In the genomic region with DNA sequence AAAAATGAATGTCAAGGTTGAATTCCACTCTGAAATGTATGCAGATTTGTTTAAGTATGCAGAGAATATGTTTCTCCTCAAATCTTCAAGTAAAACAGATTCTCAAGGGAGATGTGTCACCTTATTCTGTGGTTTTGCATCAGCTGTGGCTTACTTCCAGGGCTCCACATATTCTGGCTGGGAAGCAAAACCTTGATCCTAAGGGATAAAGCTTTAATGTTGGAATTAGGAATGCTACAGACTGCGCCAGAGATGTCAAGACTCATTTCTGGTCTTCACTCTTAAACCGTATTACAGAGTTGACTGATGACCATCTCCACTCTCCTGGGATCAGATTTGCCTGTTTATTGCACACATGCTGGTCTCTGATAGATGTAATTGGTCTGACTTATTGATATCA, we compare ENCODE assay signal across 21 cellular contexts.
A peak's percentile ranks its signal among the peaks of the same experiment; 100 is the strongest.
DNase-seq lines count a peak whose midpoint lies in the region; ATAC-seq and TF ChIP-seq lines count a peak whose summit lies in the region.
"Had no signal": no experiment of that assay in that cellular context is flagged by ENCODE, and none has a peak within 500 bp of the region (broad histone marks: within the 10 kb centered on the region; RNA-seq: fewer than 3 reads in every experiment).

No MANE protein-coding gene starts in this region.

- no peaks in the 10 kb centered on the region for H3K9me3 ChIP-seq in SK-N-SH
- H3K9me3 ChIP-seq in fibroblast of lung (ENCODE audit: control insufficient read depth, insufficient read depth, low read depth, low read length) = no peaks in the 10 kb centered on the region
- peaks cover 0 to under 1% of the 10 kb centered on the region in 2 donors for H3K9me3 ChIP-seq in right atrium auricular region
- H3K9me3 ChIP-seq: SJCRH30 had no signal

- H2AFZ ChIP-seq in SK-N-SH (ENCODE audit: low read depth) (peak overlapping the region; percentile 31; the same call in 1 of the 2 replicates), fibroblast of lung (ENCODE audit: low read length) (no peak overlapping the region)
- H2AFZ ChIP-seq: GM23338 had no signal

- H3K4me2 ChIP-seq in SK-N-SH (peak overlapping the region; percentile 50; the same call in 1 of the 2 replicates), fibroblast of lung (ENCODE audit: extremely low read depth, insufficient read depth, low read length) (peak overlapping the region; percentile 35)
- H3K4me2 ChIP-seq: GM23338 had no signal

- POLR2A ChIA-PET in SK-N-SH (lab: Yijun Ruan, JAX) = no interaction called here

- peaks cover 8% of the 10 kb centered on the region for H3F3A ChIP-seq in SK-N-SH (replicated peaks; ENCODE audit: insufficient read depth)

- TF ChIP-seq RAD21 in SK-N-SH (IDR thresholded peaks at IDR 0.05; ENCODE audit: low read length) = no peak

- TF ChIP-seq EP300 in SK-N-SH (IDR thresholded peaks at IDR 0.05; ENCODE audit: borderline replicate concordance in 1 of 2, low read depth in 1 of 2, low read length in 1 of 2) = peak in 1 of 2 experiments; percentile 97; a peak in 2 of 4 replicates

- H4K20me1 ChIP-seq in SK-N-SH (ENCODE audit: insufficient read depth) = no peaks in the 10 kb centered on the region
- no peaks in the 10 kb centered on the region for H4K20me1 ChIP-seq in fibroblast of lung (ENCODE audit: control insufficient read depth, extremely low read depth, insufficient read depth, low read length)

- peak overlapping the region; percentile 71 to 82; a peak in 3 of 4 replicates for H3K27ac ChIP-seq in SK-N-SH (ENCODE audit: low read depth in 2 of 2, low read length in 1 of 2)
- peak overlapping the region; percentile 34 for H3K27ac ChIP-seq in fibroblast of lung (ENCODE audit: insufficient read depth, low read length)
- no peak overlapping the region for H3K27ac ChIP-seq in right atrium auricular region
- H3K27ac ChIP-seq: SJCRH30 had no signal

- WGBS in SK-N-SH (ENCODE audit: low lambda C conversion rate) = 13% methylated on average over 2 of the region's 2 CpGs

- no peak for TF ChIP-seq CTCF in SK-N-SH (IDR thresholded peaks at IDR 0.05)
- TF ChIP-seq CTCF in fibroblast of lung (conservative IDR thresholded peaks at IDR 0.05 in 1 of 2, IDR thresholded peaks at IDR 0.05 in 1 of 2; ENCODE audit: low read depth in 1 of 2, low read length in 2 of 2) = no peak
- no peak for TF ChIP-seq CTCF in right atrium auricular region (IDR thresholded peaks at IDR 0.05)

- H3K79me2 ChIP-seq in SK-N-SH (ENCODE audit: insufficient read depth) = no peaks in the 10 kb centered on the region
- H3K79me2 ChIP-seq in fibroblast of lung (ENCODE audit: control insufficient read depth, insufficient read depth, low read length) = no peaks in the 10 kb centered on the region

- H3K4me1 ChIP-seq in SK-N-SH (ENCODE audit: control insufficient read depth in 1 of 2, insufficient read depth in 2 of 2, low read depth in 1 of 2, low read length in 1 of 2) (no peaks in the 10 kb centered on the region), fibroblast of lung (ENCODE audit: control insufficient read depth, extremely low read depth, insufficient read depth, low read length) (peaks cover 6% of the 10 kb centered on the region), right atrium auricular region (no peaks in the 10 kb centered on the region)
- H3K4me1 ChIP-seq: SJCRH30 had no signal

- H3K9me2 ChIP-seq in SK-N-SH = no peaks in the 10 kb centered on the region

- H3K36me3 ChIP-seq in SK-N-SH (replicated peaks in 1 of 2; ENCODE audit: control insufficient read depth in 1 of 2, insufficient read depth in 2 of 2, low read length in 1 of 2) (no peaks in the 10 kb centered on the region), fibroblast of lung (ENCODE audit: control insufficient read depth, insufficient read depth, low read length) (no peaks in the 10 kb centered on the region), right atrium auricular region (no peaks in the 10 kb centered on the region)
- H3K36me3 ChIP-seq: SJCRH30 had no signal

- ATAC-seq in GM21423 (IDR thresholded peaks at IDR 0.05; ENCODE audit: unreplicated experiment) (no peak), HG03135 (IDR thresholded peaks at IDR 0.05; ENCODE audit: unreplicated experiment) (no peak)
- ATAC-seq: activated CD8-positive, alpha-beta T cell treated with anti-CD3 and anti-CD28 coated beads, Interleukin-2, amount 10 ng/mL, durations not matched to agents 7 days and 5 days; GM23338; left colon; stimulated activated memory B cell treated with anti-CD40 and anti-IgM and Interleukin-4, amounts not matched to agents 10 μg/mL and 1 μg/mL and 100 μg/mL, for 72 hours had no signal

- H3K27me3 ChIP-seq in SK-N-SH (ENCODE audit: insufficient read depth) (no peaks in the 10 kb centered on the region), fibroblast of lung (ENCODE audit: control insufficient read depth, insufficient read depth, low read length) (no peaks in the 10 kb centered on the region), right atrium auricular region (no peaks in the 10 kb centered on the region)
- H3K27me3 ChIP-seq: SJCRH30 had no signal

- CTCF ChIA-PET in SK-N-SH (lab: Yijun Ruan, JAX) = no interaction called here

- no peak overlapping the region for H3K4me3 ChIP-seq in SK-N-SH (ENCODE audit: low read depth in 2 of 2, low read length in 1 of 2)
- no peak overlapping the region for H3K4me3 ChIP-seq in fibroblast of lung (replicated peaks in 1 of 4; ENCODE audit: control extremely low read depth in 1 of 4, insufficient read depth in 1 of 4, low read depth in 3 of 4, low read length in 4 of 4)
- H3K4me3 ChIP-seq in skeletal muscle cell (ENCODE audit: low read depth, low read length) = no peak overlapping the region
- no peak overlapping the region for H3K4me3 ChIP-seq in right atrium auricular region
- H3K4me3 ChIP-seq: GM23338, SJCRH30 had no signal

- DNase-seq in GM04503 (ENCODE audit: low read depth) = peak; percentile 75
- no peak for DNase-seq in SK-N-SH
- DNase-seq in fibroblast of lung (ENCODE audit: low read depth in 2 of 2) = peak; percentile 75 to 88
- peak; percentile 77 for DNase-seq in skeletal muscle cell (ENCODE audit: low read depth)
- no peak for DNase-seq in right atrium auricular region (ENCODE audit: low spot score)
- no peak for DNase-seq in activated CD4-positive, CD25-positive, alpha-beta regulatory T cell treated with anti-CD3 and anti-CD28 coated beads, Interleukin-2, amount 50 U/mL, for 72 hours
- DNase-seq: activated B cell treated with CpG ODN at 0.5 μM for 24 hours; activated CD8-positive, alpha-beta T cell treated with anti-CD3 and anti-CD28 coated beads, Interleukin-2, amount 10 ng/mL, durations not matched to agents 7 days and 5 days; activated T-cell treated with anti-CD3 and anti-CD28 coated beads, Interleukin-2, amount 50 U/mL, for 48 hours; DMS 273 treated with DMSO at 0.1 percent for 48 hours; KG1; left colon; NCI-H1092; NCI-H2081 treated with DMSO at 0.1 percent for 48 hours; NCI-H524 treated with DMSO at 0.1 percent for 48 hours; SJCRH30; T-helper 2 cell had no signal

- H3K9ac ChIP-seq in SK-N-SH (peak overlapping the region; percentile 44; the same call in 1 of the 2 replicates), fibroblast of lung (ENCODE audit: insufficient read depth, low read length) (no peak overlapping the region)

TF ChIP-seq in SK-N-SH, 30 proteins besides CTCF, POLR2A, EP300 and RAD21 (continues in another document):
- TF ChIP-seq EZH2phosphoT487 (IDR thresholded peaks at IDR 0.05; ENCODE audit: borderline replicate concordance, low read depth) = no peak
- TF ChIP-seq, protein P1, sequence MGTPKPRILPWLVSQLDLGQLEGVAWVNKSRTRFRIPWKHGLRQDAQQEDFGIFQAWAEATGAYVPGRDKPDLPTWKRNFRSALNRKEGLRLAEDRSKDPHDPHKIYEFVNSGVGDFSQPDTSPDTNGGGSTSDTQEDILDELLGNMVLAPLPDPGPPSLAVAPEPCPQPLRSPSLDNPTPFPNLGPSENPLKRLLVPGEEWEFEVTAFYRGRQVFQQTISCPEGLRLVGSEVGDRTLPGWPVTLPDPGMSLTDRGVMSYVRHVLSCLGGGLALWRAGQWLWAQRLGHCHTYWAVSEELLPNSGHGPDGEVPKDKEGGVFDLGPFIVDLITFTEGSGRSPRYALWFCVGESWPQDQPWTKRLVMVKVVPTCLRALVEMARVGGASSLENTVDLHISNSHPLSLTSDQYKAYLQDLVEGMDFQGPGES (IDR thresholded peaks at IDR 0.05; ENCODE audit: low read depth, low read length) = no peak
- TF ChIP-seq YY1 (IDR thresholded peaks at IDR 0.05; ENCODE audit: low read depth) = no peak
- TF ChIP-seq TEAD4 (IDR thresholded peaks at IDR 0.05; ENCODE audit: borderline replicate concordance, insufficient read depth) = peak; percentile 92
- no peak for TF ChIP-seq SIN3A (IDR thresholded peaks at IDR 0.05; ENCODE audit: borderline replicate concordance, low read depth, low read length)
- TF ChIP-seq FOXM1 (IDR thresholded peaks at IDR 0.05; ENCODE audit: low read depth) = peak; percentile 62; the same call in 1 of the 2 replicates
- TF ChIP-seq, protein P2, sequence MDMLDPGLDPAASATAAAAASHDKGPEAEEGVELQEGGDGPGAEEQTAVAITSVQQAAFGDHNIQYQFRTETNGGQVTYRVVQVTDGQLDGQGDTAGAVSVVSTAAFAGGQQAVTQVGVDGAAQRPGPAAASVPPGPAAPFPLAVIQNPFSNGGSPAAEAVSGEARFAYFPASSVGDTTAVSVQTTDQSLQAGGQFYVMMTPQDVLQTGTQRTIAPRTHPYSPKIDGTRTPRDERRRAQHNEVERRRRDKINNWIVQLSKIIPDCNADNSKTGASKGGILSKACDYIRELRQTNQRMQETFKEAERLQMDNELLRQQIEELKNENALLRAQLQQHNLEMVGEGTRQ (IDR thresholded peaks at IDR 0.05; ENCODE audit: borderline replicate concordance, low read depth, low read length) = no peak

Comparison
In these comparisons a context has a peak if more than half of its experiments do, and no peak if none do; other contexts are left out.
1. DNase-seq: peak in GM04503 (single experiment), fibroblast of lung (2 of 2) and skeletal muscle cell (single experiment); none in SK-N-SH (single experiment), right atrium auricular region (single experiment) and activated CD4-positive, CD25-positive, alpha-beta regulatory T cell treated with anti-CD3 and anti-CD28 coated beads, Interleukin-2, amount 50 U/mL, for 72 hours (single experiment).
2. H3K27ac ChIP-seq: peak in SK-N-SH (2 of 2) and fibroblast of lung (single experiment); none in right atrium auricular region (0 of 2).